1 cellular context compared by ENCODE assay signal in genomic region chr17:21495281-21495680, GRCh38.
TF ChIP-seq lines count a peak whose summit lies in the region.

No MANE protein-coding gene starts in this region.

TF ChIP-seq in SK-N-SH treated with all-trans-retinoic acid at 6 μM for 48 hours, 23 proteins besides CTCF, POLR2A, EP300 and RAD21 (continued from another document):
- no peak for TF ChIP-seq PATZ1 (CRISPR knock-in tag; IDR thresholded peaks at IDR 0.05; ENCODE audit: borderline replicate concordance)
